Comparison of ENCODE assay signal across 27 cellular contexts in genomic region chr7:123198668-123199652, GRCh38. TPM values are rescaled to one million over a fixed set of nuclear protein-coding genes. Genes with fewer than 3 reads are reported as not detected.
"Had no signal": no experiment of that assay in that cellular context is flagged by ENCODE, and none has a peak within 500 bp of the region (broad histone marks: within the 10 kb centered on the region; RNA-seq: fewer than 3 reads in every experiment).

No MANE protein-coding gene starts in this region.

- H3K36me3 Mint-ChIP-seq: activated naive CD4-positive, alpha-beta T cell treated with anti-CD3 and anti-CD28 coated beads, Interleukin-2, amount 10 ng/mL, durations not matched to agents 7 days and 5 days; memory B cell; naive B cell; neural progenitor cell; stimulated activated naive B cell treated with anti-CD40 and anti-IgM and Interleukin-4, amounts not matched to agents 10 μg/mL and 1 μg/mL and 100 μg/mL, for 72 hours had no signal

- ATAC-seq: activated CD4-positive, CD25-positive, alpha-beta regulatory T cell treated with anti-CD3 and anti-CD28 coated beads, Interleukin-2, amount 50 U/mL, for 24 hours; activated T-cell treated with anti-CD3 and anti-CD28 coated beads, Interleukin-2, amount 50 U/mL, for 72 hours; sciatic nerve; stimulated activated naive B cell treated with anti-CD40 and anti-IgM and Interleukin-4, amounts not matched to agents 10 μg/mL and 1 μg/mL and 100 μg/mL, for 72 hours had no signal

- H3K4me1 Mint-ChIP-seq: activated CD4-positive, alpha-beta memory T cell treated with anti-CD3 and anti-CD28 coated beads, Interleukin-2, amount 10 ng/mL, durations not matched to agents 7 days and 5 days; activated CD4-positive, alpha-beta T cell treated with anti-CD3 and anti-CD28 coated beads, Interleukin-2, amount 10 ng/mL, durations not matched to agents 24 days and 14 days; activated naive CD4-positive, alpha-beta T cell treated with anti-CD3 and anti-CD28 coated beads, Interleukin-2, amount 10 ng/mL, durations not matched to agents 7 days and 5 days; memory B cell; naive B cell; neural progenitor cell; stimulated activated naive B cell treated with anti-CD40 and anti-IgM and Interleukin-4, amounts not matched to agents 10 μg/mL and 1 μg/mL and 100 μg/mL, for 72 hours had no signal

- H3K27ac ChIP-seq: coronary artery, esophagus muscularis mucosa, hepatocyte, neural progenitor cell, upper lobe of left lung had no signal

- H3K27me3 Mint-ChIP-seq: activated CD4-positive, alpha-beta memory T cell treated with anti-CD3 and anti-CD28 coated beads, Interleukin-2, amount 10 ng/mL, durations not matched to agents 7 days and 5 days; activated CD4-positive, alpha-beta T cell treated with anti-CD3 and anti-CD28 coated beads, Interleukin-2, amount 10 ng/mL, durations not matched to agents 24 days and 14 days; activated naive CD4-positive, alpha-beta T cell treated with anti-CD3 and anti-CD28 coated beads, Interleukin-2, amount 10 ng/mL, durations not matched to agents 7 days and 5 days; memory B cell; naive B cell; stimulated activated naive B cell treated with anti-CD40 and anti-IgM and Interleukin-4, amounts not matched to agents 10 μg/mL and 1 μg/mL and 100 μg/mL, for 72 hours had no signal

- H3K27ac Mint-ChIP-seq: activated CD4-positive, alpha-beta memory T cell treated with anti-CD3 and anti-CD28 coated beads, Interleukin-2, amount 10 ng/mL, durations not matched to agents 7 days and 5 days; activated CD4-positive, alpha-beta T cell treated with anti-CD3 and anti-CD28 coated beads, Interleukin-2, amount 10 ng/mL, durations not matched to agents 24 days and 14 days; activated naive CD4-positive, alpha-beta T cell treated with anti-CD3 and anti-CD28 coated beads, Interleukin-2, amount 10 ng/mL, durations not matched to agents 7 days and 5 days; activated T-cell treated with anti-CD3 and anti-CD28 coated beads, Interleukin-2, amount 50 U/mL, for 72 hours; memory B cell; naive B cell; neural progenitor cell; stimulated activated naive B cell treated with anti-CD40 and anti-IgM and Interleukin-4, amounts not matched to agents 10 μg/mL and 1 μg/mL and 100 μg/mL, for 72 hours had no signal

- H3K9me3 Mint-ChIP-seq: activated CD4-positive, alpha-beta memory T cell treated with anti-CD3 and anti-CD28 coated beads, Interleukin-2, amount 10 ng/mL, durations not matched to agents 7 days and 5 days; activated CD4-positive, alpha-beta T cell treated with anti-CD3 and anti-CD28 coated beads, Interleukin-2, amount 10 ng/mL, durations not matched to agents 24 days and 14 days; activated naive CD4-positive, alpha-beta T cell treated with anti-CD3 and anti-CD28 coated beads, Interleukin-2, amount 10 ng/mL, durations not matched to agents 7 days and 5 days; neural progenitor cell; stimulated activated naive B cell treated with anti-CD40 and anti-IgM and Interleukin-4, amounts not matched to agents 10 μg/mL and 1 μg/mL and 100 μg/mL, for 72 hours had no signal

- H3K9me3 ChIP-seq: esophagus muscularis mucosa, upper lobe of left lung had no signal

- H3K27me3 ChIP-seq: esophagus muscularis mucosa, hepatocyte, neural progenitor cell, upper lobe of left lung had no signal

- DNase-seq: activated CD4-positive, alpha-beta memory T cell treated with anti-CD3 and anti-CD28 coated beads, Interleukin-2, amount 10 ng/mL, durations not matched to agents 7 days and 5 days; activated CD4-positive, alpha-beta T cell treated with anti-CD3 and anti-CD28 coated beads, Interleukin-2, amount 10 ng/mL, durations not matched to agents 24 days and 14 days; activated effector memory CD4-positive, alpha-beta T cell treated with anti-CD3 and anti-CD28 coated beads, Interleukin-2, amount 50 U/mL, for 16 hours; activated naive CD4-positive, alpha-beta T cell treated with anti-CD3 and anti-CD28 coated beads, Interleukin-2, amount 10 ng/mL, durations not matched to agents 7 days and 5 days; activated T-cell treated with anti-CD3 and anti-CD28 coated beads, Interleukin-2, amount 50 U/mL, for 72 hours; amygdala; cerebellar nuclear complex; glutamatergic neuron; naive B cell; stimulated activated CD4-positive, alpha-beta T cell treated with anti-CD3 and anti-CD28 coated beads, Interleukin-15, amount 100 ng/mL, for 24 hours; stimulated activated naive B cell treated with anti-CD40 and anti-IgM and Interleukin-4, amounts not matched to agents 10 μg/mL and 1 μg/mL and 100 μg/mL, for 72 hours; T-helper 2 cell had no signal

- H3K4me3 Mint-ChIP-seq: activated CD4-positive, alpha-beta memory T cell treated with anti-CD3 and anti-CD28 coated beads, Interleukin-2, amount 10 ng/mL, durations not matched to agents 7 days and 5 days; activated CD4-positive, alpha-beta T cell treated with anti-CD3 and anti-CD28 coated beads, Interleukin-2, amount 10 ng/mL, durations not matched to agents 24 days and 14 days; activated naive CD4-positive, alpha-beta T cell treated with anti-CD3 and anti-CD28 coated beads, Interleukin-2, amount 10 ng/mL, durations not matched to agents 7 days and 5 days; activated T-cell treated with anti-CD3 and anti-CD28 coated beads, Interleukin-2, amount 50 U/mL, for 72 hours; memory B cell; naive B cell; neural progenitor cell; stimulated activated naive B cell treated with anti-CD40 and anti-IgM and Interleukin-4, amounts not matched to agents 10 μg/mL and 1 μg/mL and 100 μg/mL, for 72 hours had no signal

- H3K4me3 ChIP-seq: coronary artery, esophagus muscularis mucosa, hepatocyte, neural progenitor cell, smooth muscle cell, upper lobe of left lung had no signal

- H3K36me3 ChIP-seq: esophagus muscularis mucosa, neural progenitor cell, upper lobe of left lung had no signal

- H3K4me1 ChIP-seq: esophagus muscularis mucosa, neural progenitor cell, upper lobe of left lung had no signal

RNA-seq across cellular contexts. Expression of gene SLC13A1, which starts 0.8 kb away (rescaled TPM):
- total RNA-seq: activated CD4-positive, alpha-beta memory T cell treated with anti-CD3 and anti-CD28 coated beads, Interleukin-2, amount 10 ng/mL, durations not matched to agents 7 days and 5 days; activated CD4-positive, alpha-beta T cell treated with anti-CD3 and anti-CD28 coated beads, Interleukin-2, amount 10 ng/mL, durations not matched to agents 24 days and 14 days; activated T-cell treated with anti-CD3 and anti-CD28 coated beads, Interleukin-2, amount 50 U/mL, for 72 hours; frontal cortex; liver; mononuclear cell; omental fat pad; posterior vena cava; renal cortical epithelial cell; sciatic nerve; smooth muscle cell; upper lobe of left lung had no signal
